Comparison of ENCODE assay signal across 8 cellular contexts in the genomic region with DNA sequence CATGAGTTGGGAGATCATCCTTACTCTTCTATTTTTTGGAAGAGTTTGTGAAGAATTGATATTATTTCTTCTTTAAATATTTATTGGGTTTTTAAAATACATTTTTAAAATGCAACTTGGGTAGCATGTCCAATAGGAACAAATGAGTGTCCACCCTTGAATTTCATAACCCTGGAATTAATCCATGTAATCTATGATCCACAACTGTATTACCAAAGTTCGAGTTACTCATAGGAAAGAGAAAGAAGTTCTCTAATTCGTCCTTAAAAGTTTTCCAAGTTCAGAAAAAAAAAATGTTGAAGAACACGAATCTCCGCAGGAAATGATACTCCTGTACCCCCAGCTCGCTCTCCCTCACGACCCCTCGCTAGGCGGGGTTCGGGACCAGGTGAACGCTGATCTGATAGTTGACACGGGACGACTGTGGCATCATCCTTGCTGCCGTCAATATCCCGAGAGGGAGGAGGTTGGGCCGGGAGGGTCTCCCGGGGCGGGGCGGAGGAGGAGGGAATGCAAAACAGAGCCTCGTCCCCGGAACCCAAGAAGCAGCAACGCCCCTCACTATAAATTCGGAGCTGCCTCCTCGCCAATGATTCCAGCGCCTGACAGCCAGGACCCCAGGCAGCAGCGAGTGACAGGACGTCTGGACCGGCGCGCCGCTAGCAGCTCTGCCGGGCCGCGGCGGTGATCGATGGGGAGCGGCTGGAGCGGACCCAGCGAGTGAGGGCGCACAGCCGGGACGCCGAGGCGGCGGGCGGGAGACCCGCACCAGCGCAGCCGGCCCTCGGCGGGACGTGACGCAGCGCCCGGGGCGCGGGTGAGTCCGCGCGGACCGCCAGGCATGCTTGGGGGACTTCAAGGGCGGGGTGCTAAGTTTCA. TPM values are rescaled to one million over a fixed set of nuclear protein-coding genes. Genes with fewer than 3 reads are reported as not detected.
DNase-seq lines count a peak whose midpoint lies in the region; ATAC-seq and TF ChIP-seq lines count a peak whose summit lies in the region.

A gene (plus strand): TSS at position 593 of the 879 bp plus-strand sequence. CDS start 43,133 bp downstream, outside the sequence.

- H3K9me3 ChIP-seq in SJCRH30 (replicated peaks): no peaks in the 10 kb centered on the region
- H3K9me3 ChIP-seq in ovary: no peaks in the 10 kb centered on the region

- TF ChIP-seq EP300 in ovary (IDR thresholded peaks at IDR 0.05): no peak

- intact Hi-C loops in head of caudate nucleus (cut with DNase I) (no loop called here), ovary (cut with DNase I) (no loop called here)

- TF ChIP-seq CTCF in ovary (IDR thresholded peaks at IDR 0.05): no peak

- H3K27ac ChIP-seq in SJCRH30: no peak within 1 kb of the TSS
- no peak within 1 kb of the TSS for H3K27ac ChIP-seq in ovary

- no peaks in the 10 kb centered on the region for H3K36me3 ChIP-seq in SJCRH30
- no peaks in the 10 kb centered on the region for H3K36me3 ChIP-seq in ovary

- DNase-seq in Caki2 (ENCODE audit: low read depth): peak; percentile 29
- DNase-seq in SJCRH30: peak; percentile 48 to 59
- peak in 29 of 42 donors; percentile 3 to 63 (median 20) for DNase-seq in head of caudate nucleus
- DNase-seq in ovary: peak; percentile 11 to 68 (median 45)
- no peak for DNase-seq in activated gamma-delta T cell treated with Interleukin-2 at 50 U/mL for 16 hours

- H3K27me3 ChIP-seq in SJCRH30 (no peaks in the 10 kb centered on the region), ovary (no peaks in the 10 kb centered on the region)

- H3K4me1 ChIP-seq in SJCRH30 (no peaks in the 10 kb centered on the region; the same call in 1 of the 2 replicates), ovary (ENCODE audit: insufficient read depth) (peaks cover 2% of the 10 kb centered on the region)

- no peak for TF ChIP-seq POLR2A in ovary (IDR thresholded peaks at IDR 0.05)

- WGBS in ovary, 3 donors: 1% methylated on average over 52 to 61 of the region's 61 CpGs

- ATAC-seq in GM18519 (IDR thresholded peaks at IDR 0.05; ENCODE audit: low FRiP score, unreplicated experiment) (no peak), HG03095 (IDR thresholded peaks at IDR 0.05; ENCODE audit: unreplicated experiment) (no peak), esophagus mucosa (no peak)

- peak within 1 kb of the TSS; percentile 60 for H3K4me3 ChIP-seq in SJCRH30
- peak within 1 kb of the TSS; percentile 47 for H3K4me3 ChIP-seq in ovary

- in situ Hi-C loops in Caki2 (cut with HindIII; ENCODE audit: low pct_unique_long_range_greater_than_20kb, low sequenced_read_pairs): no loop called here

RNA-seq across cellular contexts. Expression of the gene that starts here (rescaled TPM):
- 0.03 TPM in 1 of 2 replicates, not detected in the other for total RNA-seq in Caki2 (2014; rRNA removed; shearing (Covaris generic); ENCODE audit: low replicate concordance)
- 0.18 and 0.43 TPM in 2 replicates for total RNA-seq in SJCRH30 (2014; rRNA removed; shearing (Covaris generic))
- total RNA-seq in ovary (1 to 10 TPM in 6 of 7 donors, under 1 TPM in 1; 0.99 to 8.7 (median 2.5) TPM), esophagus mucosa (0.24 TPM)
- 10 to 100 TPM in 1 of 2 donors, 1 to 10 TPM in 1; 1.7 to 21.7 TPM for polyA plus RNA-seq in ovary

Comparison
In these comparisons a context has a peak if more than half of its experiments do, and no peak if none do; other contexts are left out.
1. Peak in DNase-seq in Caki2; RNA of the gene not detected or under 1 TPM.
2. Peak in DNase-seq and H3K4me3 ChIP-seq in SJCRH30; RNA of the gene not detected or under 1 TPM.